In genomic region chr6:43702522-43703440, GRCh38 we compare ENCODE assay signal across 8 cellular contexts. TPM values are rescaled to one million over a fixed set of nuclear protein-coding genes. Genes with fewer than 3 reads are reported as not detected.
A peak's percentile ranks its signal among the peaks of the same experiment; 100 is the strongest.
DNase-seq lines count a peak whose midpoint lies in the region; ATAC-seq, FAIRE-seq and TF ChIP-seq lines count a peak whose summit lies in the region.

No MANE protein-coding gene starts in this region.

- H4K20me1 ChIP-seq in DOHH2 (ENCODE audit: control insufficient read depth, insufficient read depth, low read depth, low read length) (no peaks in the 10 kb centered on the region), H1 (replicated peaks in 1 of 2; ENCODE audit: control insufficient read depth in 1 of 2, insufficient read depth in 2 of 2, low read length in 2 of 2) (no peaks in the 10 kb centered on the region)

- ATAC-seq in HG02610 (IDR thresholded peaks at IDR 0.05; ENCODE audit: unreplicated experiment) (peak; percentile 79), lung (ENCODE audit: insufficient read depth, low FRiP score) (peak; percentile 89), GM19328 (IDR thresholded peaks at IDR 0.05; ENCODE audit: unreplicated experiment) (no peak)

- peaks cover 7% of the 10 kb centered on the region; the same call in 1 of the 2 replicates for H3K23me2 ChIP-seq in H1 (ENCODE audit: low read depth, low read length)

- H3K79me2 ChIP-seq in DOHH2 (ENCODE audit: control insufficient read depth, low read length) (no peaks in the 10 kb centered on the region), H1 (ENCODE audit: control insufficient read depth in 1 of 2, insufficient read depth in 2 of 2, low read length in 2 of 2) (no peaks in the 10 kb centered on the region)

- H3K23ac ChIP-seq in H1 (ENCODE audit: insufficient read length), result no peak overlapping the region

- peak in 1 of 2 experiments; percentile 84; a peak in 1 of 3 replicates for TF ChIP-seq EP300 in H1 (IDR thresholded peaks at IDR 0.05; ENCODE audit: borderline replicate concordance in 1 of 2, low read depth in 2 of 2, low read length in 2 of 2)

- H2AFZ ChIP-seq in H1 (ENCODE audit: low read length), result peak overlapping the region; percentile 2; the same call in 1 of the 2 replicates

- TF ChIP-seq POLR2A in Peyer's patch (IDR thresholded peaks at IDR 0.05) (peak in 1 of 2 donors; percentile 36), H1 (IDR thresholded peaks at IDR 0.05; ENCODE audit: control extremely low read depth in 1 of 2, low read depth in 2 of 2, low read length in 2 of 2) (peak in 1 of 2 experiments; percentile 83; a peak in 2 of 3 replicates), testis (IDR thresholded peaks at IDR 0.05) (no peak)

- H2BK15ac ChIP-seq in H1 (ENCODE audit: low read length), result peak overlapping the region; percentile 77; the same call in 1 of the 2 replicates

- H3K56ac ChIP-seq in H1 (replicated peaks; ENCODE audit: insufficient read length, low read depth, low read length), result peak overlapping the region; percentile 33

- H3K9me3 ChIP-seq in DOHH2 (ENCODE audit: control insufficient read depth, insufficient read depth, low read length), result no peaks in the 10 kb centered on the region
- no peaks in the 10 kb centered on the region for H3K9me3 ChIP-seq in Peyer's patch
- no peaks in the 10 kb centered on the region for H3K9me3 ChIP-seq in H1 (ENCODE audit: insufficient read depth in 2 of 2, low read depth in 1 of 2, low read length in 1 of 2)
- H3K9me3 ChIP-seq in lung (ENCODE audit: control insufficient read depth in 2 of 2, insufficient read depth in 1 of 2, low read length in 1 of 2), result no peaks in the 10 kb centered on the region
- no peaks in the 10 kb centered on the region for H3K9me3 ChIP-seq in testis

- peak overlapping the region; percentile 73; the same call in 1 of the 2 replicates for H3K18ac ChIP-seq in H1 (ENCODE audit: extremely low read depth, low read length)

- H2BK12ac ChIP-seq in H1 (ENCODE audit: low read depth, low read length), result peak overlapping the region; percentile 100

- intact Hi-C loops in testis (cut with DNase I; ENCODE audit: low total_unique reads), result no loop called here

- H3K4me1 ChIP-seq in DOHH2 (ENCODE audit: control insufficient read depth, low read length) (peaks cover 58% of the 10 kb centered on the region), Peyer's patch (peaks cover 0 to 69% (median 2%) of the 10 kb centered on the region in 4 donors), H1 (replicated peaks in 1 of 4; ENCODE audit: control insufficient read depth in 3 of 4, insufficient read depth in 4 of 4, low read length in 3 of 4) (peaks cover 24 to 37% (median 27%) of the 10 kb centered on the region in 4 experiments), lung (ENCODE audit: control insufficient read depth in 2 of 2, insufficient read depth in 2 of 2, low read length in 2 of 2) (peaks cover 5 to 16% of the 10 kb centered on the region in 2 donors), testis (peaks cover 3% of the 10 kb centered on the region)

- H3K14ac ChIP-seq in H1 (ENCODE audit: insufficient read length), result no peak overlapping the region

- peak overlapping the region in 3 of 4 experiments; percentile 12 to 34 (median 25); a peak in 4 of 7 replicates for H3K9ac ChIP-seq in H1 (replicated peaks in 1 of 4; ENCODE audit: extremely low read depth in 1 of 4, low read depth in 3 of 4, low read length in 3 of 4)

- H3K27me3 ChIP-seq in DOHH2 (ENCODE audit: control insufficient read depth, low read length) (peaks cover 67% of the 10 kb centered on the region), Peyer's patch (no peaks in the 10 kb centered on the region), H1 (replicated peaks in 1 of 4; ENCODE audit: control insufficient read depth in 3 of 4, extremely low read depth in 1 of 4, insufficient read depth in 3 of 4, low read length in 3 of 4) (no peaks in the 10 kb centered on the region), lung (ENCODE audit: control insufficient read depth, insufficient read depth) (no peaks in the 10 kb centered on the region), testis (no peaks in the 10 kb centered on the region)

- 24% methylated on average over 14 of the region's 15 CpGs; no CpG with 5 or more reads in 1 of the 2 experiments for WGBS in H1 (ENCODE audit: extremely low coverage in 1 of 2, insufficient coverage in 1 of 2, insufficient read length in 1 of 2, insufficient replicate concordance in 2 of 2, low coverage in 1 of 2, low lambda C conversion rate in 2 of 2, missing lambda C conversion rate in 1 of 2), 2 experiments
- WGBS in lung, 2 donors, result 30 to 40% methylated on average over 15 of the region's 15 CpGs
- WGBS in testis, 2 donors, result 56 to 66% methylated on average over 13 to 15 of the region's 15 CpGs

- peak overlapping the region; percentile 89 for H2BK5ac ChIP-seq in H1 (ENCODE audit: low read depth, low read length)

- TF ChIP-seq CTCF in DOHH2 (IDR thresholded peaks at IDR 0.05; ENCODE audit: low read depth, low read length, poor library complexity, severe bottlenecking) (no peak), Peyer's patch (IDR thresholded peaks at IDR 0.05) (no peak), H1 (IDR thresholded peaks at IDR 0.05; ENCODE audit: control extremely low read depth in 1 of 3, insufficient read depth in 1 of 3, low read depth in 1 of 3, low read length in 3 of 3) (no peak), lung (IDR thresholded peaks at IDR 0.05; ENCODE audit: control extremely low read depth, extremely low read depth) (no peak), testis (IDR thresholded peaks at IDR 0.05) (no peak)

- POLR2A ChIA-PET in H1 (lab: Charles Lee; ENCODE audit: partially characterized antibody), result interaction anchor here (0.6 to 3.0 kb wide), 15 partner anchors 8 to 554 kb away, joined by 3 to 17 read pairs (median 3); partner anchors contain the start of genes GTPBP2, HSP90AB1, MAD2L1BP and SLC35B2

- H2AK5ac ChIP-seq in H1 (ENCODE audit: low read depth, low read length), result peak overlapping the region; percentile 42; the same call in 1 of the 2 replicates

- H3K36me3 ChIP-seq in DOHH2 (ENCODE audit: control insufficient read depth, low read length), result no peaks in the 10 kb centered on the region
- no peaks in the 10 kb centered on the region for H3K36me3 ChIP-seq in Peyer's patch
- no peaks in the 10 kb centered on the region for H3K36me3 ChIP-seq in H1 (ENCODE audit: control insufficient read depth in 2 of 4, insufficient read depth in 4 of 4, low read length in 3 of 4)
- H3K36me3 ChIP-seq in lung (ENCODE audit: control insufficient read depth in 2 of 2, insufficient read depth in 2 of 2, low read length in 2 of 2), result no peaks in the 10 kb centered on the region
- H3K36me3 ChIP-seq in testis (ENCODE audit: low read depth, missing control alignments), result no peaks in the 10 kb centered on the region

- H3K4me3 ChIP-seq in DOHH2 (ENCODE audit: low read length) (peak overlapping the region; percentile 32), Peyer's patch (no peak overlapping the region), H1 (ENCODE audit: extremely low read depth in 1 of 4, insufficient read depth in 2 of 4, low read depth in 3 of 4, low read length in 4 of 4) (peak overlapping the region in 3 of 4 experiments; percentile 7 to 48 (median 18); a peak in 4 of 8 replicates), lung (no peak overlapping the region), testis (no peak overlapping the region)

- CTCF ChIA-PET in H1 (lab: Charles Lee; ENCODE audit: partially characterized antibody), result interaction anchor here (0.6 to 2.3 kb wide), 7 partner anchors 22 to 105 kb away, joined by 3 to 7 read pairs (median 5); no protein-coding TSS in a partner anchor

- peak overlapping the region; percentile 74 for H4K5ac ChIP-seq in H1 (ENCODE audit: insufficient read length, low read depth, low read length)

- no peak overlapping the region for H3K4ac ChIP-seq in H1 (replicated peaks; ENCODE audit: insufficient read length, low read depth, low read length)

- peak; percentile 57 for FAIRE-seq in H1 (lab: Jason Lieb, UNC)

- peak overlapping the region; percentile 68 for H2BK20ac ChIP-seq in H1 (ENCODE audit: low read length)

- TF ChIP-seq RAD21 in H1 (IDR thresholded peaks at IDR 0.05 in 1 of 2, conservative IDR thresholded peaks at IDR 0.05 in 1 of 2; ENCODE audit: low read depth in 2 of 2, low read length in 2 of 2), result peak in 1 of 2 experiments; percentile 14; a peak in 2 of 4 replicates

- DNase-seq in Peyer's patch, result peak; percentile 50 to 92 (median 84)
- peak; percentile 90 to 91 for DNase-seq in H1 (ENCODE audit: low read depth in 1 of 2, low spot score in 2 of 2)
- DNase-seq in lung (ENCODE audit: low spot score), result peak; percentile 93
- DNase-seq in testis, result peak; percentile 51
- DNase-seq in activated effector memory CD4-positive, alpha-beta T cell treated with Interleukin-2 at 50 U/mL for 16 hours, result no peak

- peaks cover 16% of the 10 kb centered on the region for H3F3A ChIP-seq in DOHH2 (ENCODE audit: control insufficient read depth, insufficient read depth)

- H3K79me1 ChIP-seq in H1 (ENCODE audit: low read depth, low read length), result no peaks in the 10 kb centered on the region

- H3K4me2 ChIP-seq in DOHH2 (ENCODE audit: low read length) (peak overlapping the region; percentile 50), H1 (ENCODE audit: insufficient read depth in 1 of 2, low read depth in 2 of 2, low read length in 2 of 2) (peak overlapping the region; percentile 59 to 90)

- 0 out of 2 replicates have a peak overlapping the region, but pooled peaks have one; percentile 15 for H4K8ac ChIP-seq in H1 (ENCODE audit: extremely low read depth, insufficient read depth, low read length)

- H3K9me2 ChIP-seq in DOHH2 (replicated peaks; ENCODE audit: control insufficient read depth, low read length), result no peaks in the 10 kb centered on the region

- H2BK120ac ChIP-seq in H1 (replicated peaks; ENCODE audit: low read depth, low read length), result peak overlapping the region; percentile 62

- H4K91ac ChIP-seq in H1 (replicated peaks; ENCODE audit: insufficient read length, low read length), result peak overlapping the region; percentile 94

- H3K27ac ChIP-seq in DOHH2 (ENCODE audit: low read depth, low read length) (no peak overlapping the region), Peyer's patch (peak overlapping the region; percentile 32 to 81 (median 70)), H1 (ENCODE audit: low read depth, low read length) (peak overlapping the region; percentile 79), lung (ENCODE audit: low read depth in 1 of 2, low read length in 1 of 2) (peak overlapping the region; percentile 84 to 89), testis (peak overlapping the region in 1 of 2 donors; percentile 32)

RNA-seq across cellular contexts. Expression of gene MRPS18A, which starts 15.2 kb away (rescaled TPM):
- total RNA-seq in Peyer's patch (10 to 100 TPM; 41.1 to 64.4 (median 52.4) TPM), lung (10 to 100 TPM; 36.4 to 37.8 TPM), testis (10 to 100 TPM; 37.5 to 48.6 TPM)
- total RNA-seq in H1 (2021; fragmentation: NEBNext Ultra II Directional; extraction: Animal tissue kit (Norgen Biotek cat#: 25700)), result 48.3 and 52.1 TPM in 2 replicates
- polyA plus RNA-seq in H1 (2011; rRNA removed) (121 and 129 TPM in 2 replicates), lung (10 to 100 TPM; 39.2 to 48.4 TPM), testis (ENCODE audit: insufficient read depth, low read depth, low replicate concordance) (63.0 TPM)
- 115 TPM for polyA plus RNA-seq in H1 (2011; cell fraction: cytosol; rRNA removed)
- polyA plus RNA-seq in H1 (2011; cell fraction: nucleus; rRNA removed), result 95.2 TPM
- 70.4 to 84.7 TPM (median 74.9 TPM) in 4 replicates for polyA plus RNA-seq in H1 (2012, experiment 1 of 2)
- 103 TPM for polyA plus RNA-seq in H1 (2012, experiment 2 of 2)
- 61.3 TPM for polyA plus RNA-seq in H1 (2013, experiment 1 of 2)
- polyA plus RNA-seq in H1 (2013, experiment 2 of 2), result 58.7 TPM
- polyA minus RNA-seq in H1 (2011; rRNA and poly(A)+ RNA removed), result 95.6 and 97.8 TPM in 2 replicates
- 36.3 TPM for polyA minus RNA-seq in H1 (2011; cell fraction: cytosol; rRNA and poly(A)+ RNA removed)
- 63.1 TPM for polyA minus RNA-seq in H1 (2011; cell fraction: nucleus; rRNA and poly(A)+ RNA removed)

RNA-seq across cellular contexts. Expression of gene RSPH9, which starts 57.9 kb away (rescaled TPM):
- 1 to 10 TPM in 1 of 4 donors, not detected in 3; 1.7 TPM for total RNA-seq in Peyer's patch
- total RNA-seq in H1 (2021; fragmentation: NEBNext Ultra II Directional; extraction: Animal tissue kit (Norgen Biotek cat#: 25700)), result 0.15 TPM in 1 of 2 replicates, not detected in the other
- 0.23 and 0.25 TPM in 2 replicates for polyA plus RNA-seq in H1 (2011; rRNA removed)
- polyA plus RNA-seq in H1 (2011; cell fraction: cytosol; rRNA removed), result 0.23 TPM
- polyA plus RNA-seq in H1 (2011; cell fraction: nucleus; rRNA removed), result 0.36 TPM
- polyA plus RNA-seq in H1 (2012, experiment 1 of 2), result 0.73 to 0.93 TPM (median 0.80 TPM) in 4 replicates
- polyA plus RNA-seq in H1 (2012, experiment 2 of 2), result 1.00 TPM
- 0.22 TPM for polyA plus RNA-seq in H1 (2013, experiment 1 of 2)
- polyA plus RNA-seq in H1 (2013, experiment 2 of 2), result 0.15 TPM
- 0.06 and 0.22 TPM in 2 replicates for polyA minus RNA-seq in H1 (2011; rRNA and poly(A)+ RNA removed)
- polyA minus RNA-seq in H1 (2011; cell fraction: cytosol; rRNA and poly(A)+ RNA removed), result not detected
- polyA minus RNA-seq in H1 (2011; cell fraction: nucleus; rRNA and poly(A)+ RNA removed), result 0.30 TPM
- total RNA-seq in lung, result 1 to 10 TPM; 5.4 to 6.4 TPM
- 1 to 10 TPM; 1.7 to 3.8 TPM for polyA plus RNA-seq in lung
- 1 to 10 TPM; 6.1 to 8.3 TPM for total RNA-seq in testis
- 22.8 TPM for polyA plus RNA-seq in testis (ENCODE audit: insufficient read depth, low read depth, low replicate concordance)

Comparison
In these comparisons a context has a peak if more than half of its experiments do, and no peak if none do; other contexts are left out.
1. H3K4me3 ChIP-seq: peak in DOHH2 (single experiment) and H1 (3 of 4); none in Peyer's patch (0 of 4), lung (single experiment) and testis (0 of 2).